14 cellular contexts compared by ENCODE assay signal in the genomic region with DNA sequence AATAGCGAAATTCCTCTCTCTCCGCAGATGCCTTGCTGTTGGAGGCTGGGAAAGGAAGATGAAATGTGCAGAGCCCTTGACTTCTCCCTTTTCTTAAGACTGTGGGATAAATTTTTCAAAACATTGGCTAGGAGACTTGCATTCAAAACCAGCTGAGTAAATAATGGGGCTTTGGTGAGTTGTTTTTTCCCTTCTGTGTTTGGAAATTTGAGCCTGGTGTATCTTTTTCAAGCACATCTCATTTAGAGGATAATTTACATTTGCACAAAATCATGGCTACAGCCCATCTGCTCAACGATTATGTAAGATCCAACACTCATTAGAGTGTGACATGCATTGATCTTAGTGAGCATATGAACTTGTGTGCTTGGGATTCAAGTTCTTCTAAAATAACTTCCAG.
A peak's percentile ranks its signal among the peaks of the same experiment; 100 is the strongest.
DNase-seq lines count a peak whose midpoint lies in the region; ATAC-seq and TF ChIP-seq lines count a peak whose summit lies in the region.
"Had no signal": no experiment of that assay in that cellular context is flagged by ENCODE, and none has a peak within 500 bp of the region (broad histone marks: within the 10 kb centered on the region; RNA-seq: fewer than 3 reads in every experiment).

No MANE protein-coding gene starts in this region.

- DNase-seq in NCI-H1105 (lab: John Stamatoyannopoulos, UW) (peak; percentile 86), NCI-H510A treated with DMSO at 0.1 percent for 48 hours (lab: John Stamatoyannopoulos, UW) (peak; percentile 89), fibroblast of lung (ENCODE audit: low read depth in 2 of 2) (peak; percentile 14 to 86), superior temporal gyrus (ENCODE audit: extremely low spot score) (peak; percentile 68), foreskin keratinocyte (no peak)
- DNase-seq in activated naive CD4-positive, alpha-beta T cell treated with anti-CD3 and anti-CD28 coated beads, Interleukin-2, amount 50 U/mL, for 72 hours (ENCODE audit: low spot score in 2 of 2) = no peak
- DNase-seq in activated CD4-positive, alpha-beta T cell treated with anti-CD3 and anti-CD28 coated beads, Interleukin-2, amount 10 ng/mL, durations not matched to agents 24 days and 14 days = no peak
- DNase-seq: activated CD8-positive, alpha-beta memory T cell treated with anti-CD3 and anti-CD28 coated beads, Interleukin-2, amount 50 U/mL, for 48 hours; gastrocnemius medialis; kidney glomerular epithelial cell; naive B cell; sigmoid colon had no signal

- H3K79me2 ChIP-seq in fibroblast of lung (ENCODE audit: control insufficient read depth, insufficient read depth, low read length) = no peaks in the 10 kb centered on the region

- H3K9me3 ChIP-seq in fibroblast of lung (ENCODE audit: control insufficient read depth, insufficient read depth, low read depth, low read length) = no peaks in the 10 kb centered on the region
- H3K9me3 ChIP-seq: gastrocnemius medialis, sigmoid colon, thoracic aorta had no signal

- H3K4me1 Mint-ChIP-seq in activated CD4-positive, alpha-beta T cell treated with anti-CD3 and anti-CD28 coated beads, Interleukin-2, amount 10 ng/mL, durations not matched to agents 24 days and 14 days = peaks cover 8% of the 10 kb centered on the region

- no peaks in the 10 kb centered on the region for H3K9me3 Mint-ChIP-seq in activated naive CD4-positive, alpha-beta T cell treated with anti-CD3 and anti-CD28 coated beads, Interleukin-2, amount 50 U/mL, for 72 hours
- H3K9me3 Mint-ChIP-seq in activated CD4-positive, alpha-beta T cell treated with anti-CD3 and anti-CD28 coated beads, Interleukin-2, amount 10 ng/mL, durations not matched to agents 24 days and 14 days = no peaks in the 10 kb centered on the region
- H3K9me3 Mint-ChIP-seq: naive B cell had no signal

- no peak for TF ChIP-seq CTCF in fibroblast of lung (conservative IDR thresholded peaks at IDR 0.05 in 1 of 2, IDR thresholded peaks at IDR 0.05 in 1 of 2; ENCODE audit: low read depth in 1 of 2, low read length in 2 of 2)
- TF ChIP-seq CTCF in foreskin keratinocyte (conservative IDR thresholded peaks at IDR 0.05) = no peak

- no peak overlapping the region for H3K4me3 Mint-ChIP-seq in activated CD4-positive, alpha-beta T cell treated with anti-CD3 and anti-CD28 coated beads, Interleukin-2, amount 10 ng/mL, durations not matched to agents 24 days and 14 days
- H3K4me3 Mint-ChIP-seq: naive B cell, WTC11 had no signal

- H3K36me3 ChIP-seq in fibroblast of lung (ENCODE audit: control insufficient read depth, insufficient read depth, low read length) = no peaks in the 10 kb centered on the region
- H3K36me3 ChIP-seq: gastrocnemius medialis, sigmoid colon, thoracic aorta had no signal

- no peak overlapping the region for H3K4me2 ChIP-seq in fibroblast of lung (ENCODE audit: extremely low read depth, insufficient read depth, low read length)

- H3K4me1 ChIP-seq in fibroblast of lung (ENCODE audit: control insufficient read depth, extremely low read depth, insufficient read depth, low read length) (peaks cover 4% of the 10 kb centered on the region), foreskin keratinocyte (peaks cover 8% of the 10 kb centered on the region)
- H3K4me1 ChIP-seq: gastrocnemius medialis had no signal

- no peaks in the 10 kb centered on the region for H4K20me1 ChIP-seq in fibroblast of lung (ENCODE audit: control insufficient read depth, extremely low read depth, insufficient read depth, low read length)

- intact Hi-C loops in activated CD4-positive, alpha-beta T cell treated with anti-CD3 and anti-CD28 coated beads, Interleukin-2, amount 10 ng/mL, durations not matched to agents 24 days and 14 days (cut with micrococcal nuclease) = no loop called here

- H3K27me3 ChIP-seq in fibroblast of lung (ENCODE audit: control insufficient read depth, insufficient read depth, low read length) (no peaks in the 10 kb centered on the region), foreskin keratinocyte (no peaks in the 10 kb centered on the region)
- H3K27me3 ChIP-seq: gastrocnemius medialis, sigmoid colon had no signal

- H2AFZ ChIP-seq in fibroblast of lung (ENCODE audit: low read length) = no peak overlapping the region

- ATAC-seq in activated naive CD4-positive, alpha-beta T cell treated with anti-CD3 and anti-CD28 coated beads, Interleukin-2, amount 50 U/mL, for 72 hours = no peak
- ATAC-seq in foreskin keratinocyte = no peak
- ATAC-seq: gastrocnemius medialis had no signal

- no peaks in the 10 kb centered on the region for H3K36me3 Mint-ChIP-seq in activated naive CD4-positive, alpha-beta T cell treated with anti-CD3 and anti-CD28 coated beads, Interleukin-2, amount 50 U/mL, for 72 hours
- H3K36me3 Mint-ChIP-seq in activated CD4-positive, alpha-beta T cell treated with anti-CD3 and anti-CD28 coated beads, Interleukin-2, amount 10 ng/mL, durations not matched to agents 24 days and 14 days (ENCODE audit: low read depth) = no peaks in the 10 kb centered on the region
- H3K36me3 Mint-ChIP-seq: naive B cell, WTC11 had no signal

- H3K9ac ChIP-seq in fibroblast of lung (ENCODE audit: insufficient read depth, low read length) = no peak overlapping the region

- H3K4me3 ChIP-seq in fibroblast of lung (replicated peaks in 1 of 4; ENCODE audit: control extremely low read depth in 1 of 4, insufficient read depth in 1 of 4, low read depth in 3 of 4, low read length in 4 of 4) = no peak overlapping the region
- H3K4me3 ChIP-seq: gastrocnemius medialis, sigmoid colon, thoracic aorta had no signal

- peaks cover 8% of the 10 kb centered on the region for H3K27me3 Mint-ChIP-seq in activated CD4-positive, alpha-beta T cell treated with anti-CD3 and anti-CD28 coated beads, Interleukin-2, amount 10 ng/mL, durations not matched to agents 24 days and 14 days

- no peak overlapping the region for H3K27ac Mint-ChIP-seq in activated naive CD4-positive, alpha-beta T cell treated with anti-CD3 and anti-CD28 coated beads, Interleukin-2, amount 50 U/mL, for 72 hours
- H3K27ac Mint-ChIP-seq in activated CD4-positive, alpha-beta T cell treated with anti-CD3 and anti-CD28 coated beads, Interleukin-2, amount 10 ng/mL, durations not matched to agents 24 days and 14 days = no peak overlapping the region
- H3K27ac Mint-ChIP-seq: WTC11 had no signal

- H3K27ac ChIP-seq in fibroblast of lung (ENCODE audit: insufficient read depth, low read length) = no peak overlapping the region
- H3K27ac ChIP-seq in foreskin keratinocyte = no peak overlapping the region
- H3K27ac ChIP-seq: gastrocnemius medialis, sigmoid colon, thoracic aorta had no signal

Comparison
In these comparisons a context has a peak if more than half of its experiments do, and no peak if none do; other contexts are left out.
1. DNase-seq: peak in NCI-H1105 (single experiment), NCI-H510A treated with DMSO at 0.1 percent for 48 hours (single experiment), fibroblast of lung (2 of 2) and superior temporal gyrus (single experiment); none in activated naive CD4-positive, alpha-beta T cell treated with anti-CD3 and anti-CD28 coated beads, Interleukin-2, amount 50 U/mL, for 72 hours (0 of 2), foreskin keratinocyte (0 of 2) and activated CD4-positive, alpha-beta T cell treated with anti-CD3 and anti-CD28 coated beads, Interleukin-2, amount 10 ng/mL, durations not matched to agents 24 days and 14 days (single experiment).